In genomic region chr2:65129276-65129612, GRCh38 we compare ENCODE assay signal across 8 cellular contexts. TPM values are rescaled to one million over a fixed set of nuclear protein-coding genes. Genes with fewer than 3 reads are reported as not detected.
A peak's percentile ranks its signal among the peaks of the same experiment; 100 is the strongest.
DNase-seq lines count a peak whose midpoint lies in the region; ATAC-seq lines count a peak whose summit lies in the region.

No MANE protein-coding gene starts in this region.

- no peaks in the 10 kb centered on the region for H3K9me3 Mint-ChIP-seq in activated naive CD4-positive, alpha-beta T cell treated with anti-CD3 and anti-CD28 coated beads for 36 hours

- DNase-seq in stimulated activated CD4-positive, alpha-beta T cell treated with anti-CD3 and anti-CD28 coated beads, Interleukin-1b, Interleukin-23, amount 100 ng/mL, for 48 hours = peak; percentile 24
- DNase-seq in stimulated activated CD4-positive, alpha-beta T cell treated with anti-CD3 and anti-CD28 coated beads, Interleukin-4, amount 100 ng/mL, for 4 hours = no peak
- DNase-seq in activated naive CD4-positive, alpha-beta T cell treated with anti-CD3 and anti-CD28 coated beads for 36 hours = peak; percentile 36
- peak; percentile 6 for DNase-seq in stimulated activated CD8-positive, alpha-beta memory T cell treated with anti-CD3 and anti-CD28 coated beads, Interleukin-15, amount 100 ng/mL, for 1 hour (ENCODE audit: low read depth)

- intact Hi-C loops in activated naive CD4-positive, alpha-beta T cell treated with anti-CD3 and anti-CD28 coated beads for 36 hours (cut with micrococcal nuclease) = loop anchor here (2.0 to 5.0 kb wide), 2 partner anchors 16 to 1287 kb away; partner anchors contain the start of gene UGP2

- CTCF ChIA-PET in activated naive CD4-positive, alpha-beta T cell treated with anti-CD3 and anti-CD28 coated beads for 36 hours (lab: Charles Lee) = interaction anchor here (0.5 to 2.4 kb wide), 8 partner anchors 10 to 211 kb away, joined by 3 to 11 read pairs (median 4); no protein-coding TSS in a partner anchor

- H3K27ac Mint-ChIP-seq in activated naive CD4-positive, alpha-beta T cell treated with anti-CD3 and anti-CD28 coated beads for 36 hours = peak overlapping the region; percentile 94

- H3K4me3 ChIP-seq in iPS-15b (ENCODE audit: low read depth, low read length) = peak overlapping the region; percentile 90

- H3K27me3 Mint-ChIP-seq in activated naive CD4-positive, alpha-beta T cell treated with anti-CD3 and anti-CD28 coated beads for 36 hours (ENCODE audit: low read depth) = no peaks in the 10 kb centered on the region

- no peaks in the 10 kb centered on the region for H3K27me3 ChIP-seq in iPS-15b (ENCODE audit: control insufficient read depth, insufficient read depth, low read length)

- peaks cover 2% of the 10 kb centered on the region for H3K36me3 Mint-ChIP-seq in activated naive CD4-positive, alpha-beta T cell treated with anti-CD3 and anti-CD28 coated beads for 36 hours (ENCODE audit: low read depth)

- peak overlapping the region; percentile 95 for H3K4me3 Mint-ChIP-seq in activated naive CD4-positive, alpha-beta T cell treated with anti-CD3 and anti-CD28 coated beads for 36 hours

- peaks cover 4% of the 10 kb centered on the region for H3K4me1 ChIP-seq in iPS-15b (ENCODE audit: control insufficient read depth, insufficient read depth, low read length)

- no peak for ATAC-seq in GM21423 (IDR thresholded peaks at IDR 0.05; ENCODE audit: unreplicated experiment)
- no peak for ATAC-seq in GM18909 (IDR thresholded peaks at IDR 0.05; ENCODE audit: poor library complexity, unreplicated experiment)
- no peak for ATAC-seq in GM21786 (IDR thresholded peaks at IDR 0.05; ENCODE audit: unreplicated experiment)

- peak overlapping the region; percentile 92 for H3K9ac ChIP-seq in iPS-15b (ENCODE audit: low read depth, low read length)

- H3K4me1 Mint-ChIP-seq in activated naive CD4-positive, alpha-beta T cell treated with anti-CD3 and anti-CD28 coated beads for 36 hours (ENCODE audit: low read depth) = peaks cover 42% of the 10 kb centered on the region

- no peaks in the 10 kb centered on the region for H3K36me3 ChIP-seq in iPS-15b (ENCODE audit: control insufficient read depth, insufficient read depth, low read length)

- H3K9me3 ChIP-seq in iPS-15b (ENCODE audit: control insufficient read depth, insufficient read depth, low read length) = no peaks in the 10 kb centered on the region

RNA-seq across cellular contexts. Expression of gene RAB1A, which starts 0.7 kb away (rescaled TPM):
- total RNA-seq in activated naive CD4-positive, alpha-beta T cell treated with anti-CD3 and anti-CD28 coated beads for 36 hours = 10 to 100 TPM; 60.8 to 61.3 TPM

Comparison
In these comparisons a context has a peak if more than half of its experiments do, and no peak if none do; other contexts are left out.
1. DNase-seq: peak in stimulated activated CD4-positive, alpha-beta T cell treated with anti-CD3 and anti-CD28 coated beads, Interleukin-1b, Interleukin-23, amount 100 ng/mL, for 48 hours (single experiment), activated naive CD4-positive, alpha-beta T cell treated with anti-CD3 and anti-CD28 coated beads for 36 hours (single experiment) and stimulated activated CD8-positive, alpha-beta memory T cell treated with anti-CD3 and anti-CD28 coated beads, Interleukin-15, amount 100 ng/mL, for 1 hour (single experiment); none in stimulated activated CD4-positive, alpha-beta T cell treated with anti-CD3 and anti-CD28 coated beads, Interleukin-4, amount 100 ng/mL, for 4 hours (0 of 2).